Comparison of ENCODE assay signal across 1 cellular context in genomic region chr10:42640610-42641229, GRCh38.
TF ChIP-seq lines count a peak whose summit lies in the region.

No MANE protein-coding gene starts in this region.

TF ChIP-seq in HEK293T, 16 proteins besides CTCF, POLR2A, EP300 and RAD21 (continued from another document):
- TF ChIP-seq ZNF384 (IDR thresholded peaks at IDR 0.05) = no peak
- no peak for TF ChIP-seq FOXK2 (IDR thresholded peaks at IDR 0.05)
- no peak for TF ChIP-seq FOXM1 (IDR thresholded peaks at IDR 0.05; ENCODE audit: borderline replicate concordance)
- TF ChIP-seq TARDBP (IDR thresholded peaks at IDR 0.05) = no peak
